23 cellular contexts compared by ENCODE assay signal in genomic region chr11:131465056-131465455, GRCh38.
A peak's percentile ranks its signal among the peaks of the same experiment; 100 is the strongest.
DNase-seq lines count a peak whose midpoint lies in the region; ATAC-seq, FAIRE-seq and TF ChIP-seq lines count a peak whose summit lies in the region.
"Had no signal": no experiment of that assay in that cellular context is flagged by ENCODE, and none has a peak within 500 bp of the region (broad histone marks: within the 10 kb centered on the region; RNA-seq: fewer than 3 reads in every experiment).

No MANE protein-coding gene starts in this region.

- peak overlapping the region; percentile 42 for H2AK5ac ChIP-seq in neuronal stem cell (ENCODE audit: low read depth, low read length)

- peak; percentile 10 for ATAC-seq in Right ventricle myocardium inferior
- ATAC-seq: CD8-positive, alpha-beta T cell had no signal

- no peaks in the 10 kb centered on the region for H3K27me3 ChIP-seq in right atrium auricular region
- no peaks in the 10 kb centered on the region for H3K27me3 ChIP-seq in neuronal stem cell (ENCODE audit: control insufficient read depth in 3 of 3, insufficient read depth in 3 of 3, low read depth in 1 of 3, low read length in 3 of 3)

- no peak for TF ChIP-seq POLR2A in H54 (IDR thresholded peaks at IDR 0.05; ENCODE audit: low read depth, low read length)

- no peak for FAIRE-seq in H54 (lab: Jason Lieb, UNC)
- FAIRE-seq: A204.1, D721Med, G401.6, GM12891, GM19239 had no signal

- no peak overlapping the region for H4K8ac ChIP-seq in neuronal stem cell (ENCODE audit: low read depth, low read length)

- H3K4ac ChIP-seq in neuronal stem cell (ENCODE audit: low read length), result no peak overlapping the region

- no peaks in the 10 kb centered on the region for H3K4me1 ChIP-seq in right atrium auricular region
- peaks cover 0 to 15% of the 10 kb centered on the region in 2 donors for H3K4me1 ChIP-seq in neuronal stem cell (ENCODE audit: control insufficient read depth in 2 of 2, insufficient read depth in 1 of 2, low read depth in 1 of 2, low read length in 2 of 2)
- H3K4me1 ChIP-seq: Caco-2 had no signal

- H3K36me3 Mint-ChIP-seq in glutamatergic neuron (ENCODE audit: unreplicated experiment), result no peaks in the 10 kb centered on the region
- H3K36me3 Mint-ChIP-seq: CD8-positive, alpha-beta T cell had no signal

- H3K4me1 Mint-ChIP-seq in glutamatergic neuron (ENCODE audit: low read depth, unreplicated experiment), result peaks cover 49% of the 10 kb centered on the region
- H3K4me1 Mint-ChIP-seq: B cell had no signal

- no peak for TF ChIP-seq CTCF in right atrium auricular region (IDR thresholded peaks at IDR 0.05)
- TF ChIP-seq CTCF in glutamatergic neuron (IDR thresholded peaks at IDR 0.05; ENCODE audit: partially characterized antibody, unreplicated experiment), result no peak

- H3K14ac ChIP-seq in neuronal stem cell (ENCODE audit: low read length), result no peak overlapping the region

- peaks cover 6% of the 10 kb centered on the region for H3K9me3 Mint-ChIP-seq in glutamatergic neuron (ENCODE audit: unreplicated experiment)
- H3K9me3 Mint-ChIP-seq: CD4-positive, alpha-beta T cell; CD8-positive, alpha-beta T cell had no signal

- no peak overlapping the region for H3K9ac ChIP-seq in neuronal stem cell (ENCODE audit: low read depth, low read length, poor library complexity)
- H3K9ac ChIP-seq: BLaER1 treated with 17β-estradiol and CSF1 and Interleukin-3, amounts not matched to agents 10 nM and 100 nM had no signal

- H3K9me3 ChIP-seq in right atrium auricular region (no peaks in the 10 kb centered on the region), neuronal stem cell (replicated peaks in 1 of 2; ENCODE audit: control insufficient read depth in 2 of 2, insufficient read depth in 1 of 2, low read depth in 1 of 2, low read length in 2 of 2) (no peaks in the 10 kb centered on the region)
- H3K9me3 ChIP-seq: BLaER1 treated with 17β-estradiol and CSF1 and Interleukin-3, amounts not matched to agents 10 nM and 100 nM; Caco-2 had no signal

- no peaks in the 10 kb centered on the region for H3K36me3 ChIP-seq in right atrium auricular region
- H3K36me3 ChIP-seq in neuronal stem cell (replicated peaks in 1 of 2; ENCODE audit: control insufficient read depth in 2 of 2, insufficient read depth in 2 of 2, low read length in 2 of 2), result no peaks in the 10 kb centered on the region
- H3K36me3 ChIP-seq: BLaER1 treated with 17β-estradiol and CSF1 and Interleukin-3, amounts not matched to agents 10 nM and 100 nM had no signal

- H3K4me3 ChIP-seq in right atrium auricular region, result no peak overlapping the region
- H3K4me3 ChIP-seq in neuronal stem cell (ENCODE audit: low read length in 2 of 2), result no peak overlapping the region
- H3K4me3 ChIP-seq: BLaER1 treated with 17β-estradiol and CSF1 and Interleukin-3, amounts not matched to agents 10 nM and 100 nM had no signal

- H3K18ac ChIP-seq in neuronal stem cell (ENCODE audit: low read length), result no peak overlapping the region

- no peak overlapping the region for H4K91ac ChIP-seq in neuronal stem cell (ENCODE audit: low read depth, low read length, poor library complexity)

- intact Hi-C loops in Right ventricle myocardium inferior (cut with DNase I), result no loop called here

- H2AFZ ChIP-seq in neuronal stem cell (ENCODE audit: low read length), result no peak overlapping the region

- no peaks in the 10 kb centered on the region for H3K79me1 ChIP-seq in neuronal stem cell (ENCODE audit: low read depth, low read length)

- WGBS in neuronal stem cell (ENCODE audit: extremely low coverage in 2 of 2, insufficient read length in 2 of 2, insufficient replicate concordance in 1 of 2), 2 donors, result no CpG with 5 or more reads among the region's 5 CpGs

- H2BK12ac ChIP-seq in neuronal stem cell (ENCODE audit: low read length), result no peak overlapping the region

- peak overlapping the region; percentile 74 for H3K4me3 Mint-ChIP-seq in glutamatergic neuron (ENCODE audit: unreplicated experiment)
- H3K4me3 Mint-ChIP-seq: B cell; CD4-positive, alpha-beta T cell; CD8-positive, alpha-beta T cell had no signal

- H3K27ac ChIP-seq in right atrium auricular region (no peak overlapping the region), neuronal stem cell (replicated peaks; ENCODE audit: low read length) (no peak overlapping the region)
- H3K27ac ChIP-seq: BLaER1 treated with 17β-estradiol and CSF1 and Interleukin-3, amounts not matched to agents 10 nM and 100 nM; C4-2B had no signal

- H3K23ac ChIP-seq in neuronal stem cell (ENCODE audit: low read depth, low read length, poor library complexity), result no peak overlapping the region

- no peak overlapping the region for H2BK120ac ChIP-seq in neuronal stem cell (ENCODE audit: low read depth, low read length)

- DNase-seq in Right ventricle myocardium inferior (ENCODE audit: missing footprints), result no peak
- DNase-seq in right atrium auricular region (ENCODE audit: low spot score), result no peak
- DNase-seq in glutamatergic neuron, result no peak
- DNase-seq in neuronal stem cell (ENCODE audit: low spot score), result no peak
- no peak for DNase-seq in H54 (ENCODE audit: insufficient read length, low spot score)
- no peak for DNase-seq in Kasumi-1 (lab: John Stamatoyannopoulos, UW)
- no peak for DNase-seq in islet precursor cell
- DNase-seq: 8988T; AML-193; Calu3; CD4-positive, alpha-beta T cell; CD8-positive, alpha-beta T cell; DMS79 treated with DMSO at 0.1 percent for 48 hours; GF-D8 had no signal

- H3K4me2 ChIP-seq in neuronal stem cell (ENCODE audit: insufficient read depth, low read length, poor library complexity, severe bottlenecking), result no peak overlapping the region
- H3K4me2 ChIP-seq: BLaER1 treated with 17β-estradiol and CSF1 and Interleukin-3, amounts not matched to agents 10 nM and 100 nM had no signal

- peak overlapping the region; percentile 80 for H3K27ac Mint-ChIP-seq in glutamatergic neuron (ENCODE audit: unreplicated experiment)
- H3K27ac Mint-ChIP-seq: B cell; CD4-positive, alpha-beta T cell; CD8-positive, alpha-beta T cell had no signal

- no peak overlapping the region for H2BK5ac ChIP-seq in neuronal stem cell (ENCODE audit: low read length)

- H3K27me3 Mint-ChIP-seq in glutamatergic neuron (ENCODE audit: unreplicated experiment), result peaks cover 7% of the 10 kb centered on the region

- H2BK15ac ChIP-seq in neuronal stem cell (ENCODE audit: low read length), result no peak overlapping the region
